Comparison of ENCODE assay signal across 8 cellular contexts in genomic region chr1:78619803-78620579, GRCh38. TPM values are rescaled to one million over a fixed set of nuclear protein-coding genes. Genes with fewer than 3 reads are reported as not detected.
DNase-seq lines count a peak whose midpoint lies in the region; ATAC-seq and TF ChIP-seq lines count a peak whose summit lies in the region.

Gene IFI44L (plus strand): TSS chr1:78620448. CDS start chr1:78627916, 7,468 bp downstream.

- H3K27ac Mint-ChIP-seq in CD14-positive monocyte = peak within 1 kb of the TSS in 6 of 7 donors; percentile 23 to 85 (median 58)
- H3K27ac Mint-ChIP-seq in endodermal cell = no peak within 1 kb of the TSS

- no peak for TF ChIP-seq CTCF in CD14-positive monocyte (IDR thresholded peaks at IDR 0.05)
- TF ChIP-seq CTCF in fibroblast of villous mesenchyme (IDR thresholded peaks at IDR 0.05; ENCODE audit: insufficient read depth, low read depth, low read length) = no peak
- TF ChIP-seq CTCF in endodermal cell (conservative IDR thresholded peaks at IDR 0.05) = no peak

- DNase-seq in CD14-positive monocyte (ENCODE audit: low spot score) = no peak
- peak; percentile 24 for DNase-seq in MV-4-11 (lab: John Stamatoyannopoulos, UW)
- DNase-seq in activated T-helper 1 cell treated with Interleukin-2 at 50 U/mL for 16 hours (ENCODE audit: low read depth) = peak; percentile 22
- DNase-seq in fibroblast of villous mesenchyme (ENCODE audit: low read depth) = peak; percentile 60
- peak; percentile 63 for DNase-seq in skeletal muscle cell (ENCODE audit: low read depth)
- DNase-seq in endodermal cell = no peak
- DNase-seq in NCI-H748 treated with DMSO at 0.1 percent for 48 hours (lab: John Stamatoyannopoulos, UW) = no peak

- H3K27me3 Mint-ChIP-seq in CD14-positive monocyte (ENCODE audit: low read depth in 3 of 3) = no peaks in the 10 kb centered on the region
- peaks cover 9% of the 10 kb centered on the region for H3K27me3 Mint-ChIP-seq in endodermal cell (ENCODE audit: insufficient read depth)

- H3K4me3 ChIP-seq in fibroblast of villous mesenchyme (ENCODE audit: low read depth, low read length) = peak within 1 kb of the TSS; percentile 21
- peak within 1 kb of the TSS; percentile 40 for H3K4me3 ChIP-seq in skeletal muscle cell (ENCODE audit: low read depth, low read length)
- no peak within 1 kb of the TSS for H3K4me3 ChIP-seq in endodermal cell (ENCODE audit: low read length)

- H3K4me3 Mint-ChIP-seq in CD14-positive monocyte (peak within 1 kb of the TSS; percentile 47 to 91), endodermal cell (no peak within 1 kb of the TSS)

- no peaks in the 10 kb centered on the region for H3K4me1 ChIP-seq in endodermal cell (ENCODE audit: control insufficient read depth, insufficient read depth, low read length)

- 89 to 93% methylated on average over 5 to 9 of the region's 9 CpGs for WGBS in endodermal cell (ENCODE audit: insufficient coverage in 1 of 2, insufficient read length in 1 of 2), 2 experiments

- peak; percentile 39 for ATAC-seq in GM21576 (IDR thresholded peaks at IDR 0.05; ENCODE audit: unreplicated experiment)

- intact Hi-C loops in CD14-positive monocyte (cut with micrococcal nuclease) = loop anchor here (2.0 to 5.0 kb wide), 2 partner anchors 52 to 55 kb away; no protein-coding TSS in a partner anchor

- H3K9me3 Mint-ChIP-seq in CD14-positive monocyte (no peaks in the 10 kb centered on the region), endodermal cell (no peaks in the 10 kb centered on the region)

- no peaks in the 10 kb centered on the region for H3K27me3 ChIP-seq in endodermal cell (ENCODE audit: control insufficient read depth, insufficient read depth, low read length, poor library complexity, severe bottlenecking)

- H3K36me3 Mint-ChIP-seq in CD14-positive monocyte (peaks cover 0 to 3% of the 10 kb centered on the region in 2 donors), endodermal cell (ENCODE audit: low read depth) (no peaks in the 10 kb centered on the region)

- H3K4me1 Mint-ChIP-seq in CD14-positive monocyte (peaks cover 35% of the 10 kb centered on the region), endodermal cell (no peaks in the 10 kb centered on the region)

- H3K27ac ChIP-seq in endodermal cell (ENCODE audit: low read depth, low read length) = no peak within 1 kb of the TSS

- no peak within 1 kb of the TSS for H3K9ac ChIP-seq in endodermal cell (ENCODE audit: extremely low read depth, low read length, poor library complexity, severe bottlenecking)

- H3K9me3 ChIP-seq in endodermal cell (ENCODE audit: control insufficient read depth, low read length) = no peaks in the 10 kb centered on the region

- no peaks in the 10 kb centered on the region for H3K36me3 ChIP-seq in endodermal cell (ENCODE audit: control insufficient read depth, insufficient read depth, low read length)

RNA-seq across cellular contexts. Expression of gene IFI44L, which starts in this region (rescaled TPM):
- 10 to 100 TPM in 1 of 2 donors, 1 to 10 TPM in 1; 8.6 to 11.0 TPM for polyA plus RNA-seq in CD14-positive monocyte
- 0.64 and 1.3 TPM in 2 replicates for total RNA-seq in fibroblast of villous mesenchyme
- not detected for total RNA-seq in endodermal cell
- 0.85 TPM for polyA plus RNA-seq in endodermal cell (2013, experiment 1 of 2)
- polyA plus RNA-seq in endodermal cell (2013, experiment 2 of 2) = 1.2 TPM

Comparison
In these comparisons a context has a peak if more than half of its experiments do, and no peak if none do; other contexts are left out.
1. DNase-seq: peak in MV-4-11 (single experiment), activated T-helper 1 cell treated with Interleukin-2 at 50 U/mL for 16 hours (single experiment), fibroblast of villous mesenchyme (single experiment) and skeletal muscle cell (single experiment); none in CD14-positive monocyte (single experiment), endodermal cell (single experiment) and NCI-H748 treated with DMSO at 0.1 percent for 48 hours (single experiment).